In the genomic region with DNA sequence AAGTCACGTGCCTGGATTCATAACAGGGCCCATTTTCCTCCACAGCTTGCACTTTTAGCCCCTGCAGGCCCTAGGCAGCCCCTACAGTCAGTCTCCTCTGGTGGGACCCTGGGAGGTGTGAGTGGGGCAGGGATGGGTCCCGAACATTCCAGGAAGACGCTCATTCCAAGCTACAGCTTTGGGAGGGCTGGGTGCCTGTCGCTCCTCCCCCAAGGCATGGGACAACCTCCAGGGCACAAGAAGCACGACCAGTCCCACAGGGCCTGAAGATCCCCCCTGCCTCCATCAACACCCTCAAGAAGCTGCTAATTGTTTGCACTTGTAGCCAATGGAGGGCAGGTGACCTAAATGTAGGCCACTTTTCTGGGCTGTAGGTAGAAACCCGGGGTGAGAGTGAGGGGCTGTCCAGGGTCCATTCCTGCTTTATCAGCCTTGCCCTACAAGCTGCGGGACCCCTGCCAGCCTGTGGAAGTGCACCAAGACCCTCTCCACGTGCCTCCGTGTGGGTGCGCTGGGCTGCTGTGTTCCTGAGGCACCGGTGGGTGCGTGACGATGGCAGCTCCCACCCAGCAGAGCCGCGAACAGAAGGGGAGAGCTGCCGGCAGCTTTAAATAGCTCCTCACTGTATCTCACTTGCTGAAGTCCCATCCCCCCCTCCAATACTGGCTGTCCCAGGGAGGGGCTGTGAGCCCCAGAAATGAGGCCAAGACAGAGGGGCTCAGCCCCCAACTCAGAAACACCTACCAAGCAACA, we compare ENCODE assay signal across 15 cellular contexts.
A peak's percentile ranks its signal among the peaks of the same experiment; 100 is the strongest.
DNase-seq lines count a peak whose midpoint lies in the region; ATAC-seq, FAIRE-seq and TF ChIP-seq lines count a peak whose summit lies in the region.
"Had no signal": no experiment of that assay in that cellular context is flagged by ENCODE, and none has a peak within 500 bp of the region (broad histone marks: within the 10 kb centered on the region; RNA-seq: fewer than 3 reads in every experiment).

No MANE protein-coding gene starts in this region.

- DNase-seq in K562 (ENCODE audit: extremely low read depth in 1 of 4, low spot score in 3 of 4) = no peak
- peak; percentile 85 for DNase-seq in endodermal cell
- no peak for DNase-seq in cortex of kidney (lab: John Stamatoyannopoulos, UW)
- DNase-seq in 8988T = no peak
- no peak for DNase-seq in cerebellar nuclear complex (lab: John Stamatoyannopoulos, UW)
- DNase-seq: BE2C; CD4-positive, alpha-beta memory T cell; DND-41; GDM1 had no signal

- FAIRE-seq in K562 (lab: Jason Lieb, UNC) = no peak
- FAIRE-seq: A549, H54, HepG2 had no signal

- TF ChIP-seq RAD21 in K562 (CRISPR knock-in tag; conservative IDR thresholded peaks at IDR 0.05 in 1 of 2, IDR thresholded peaks at IDR 0.05 in 1 of 2) = no peak

- no peaks in the 10 kb centered on the region for H3K36me3 ChIP-seq in HEK293 (ENCODE audit: control insufficient read depth in 2 of 2, insufficient read depth in 1 of 2, low read length in 2 of 2)
- no peaks in the 10 kb centered on the region for H3K36me3 ChIP-seq in K562 (ENCODE audit: control insufficient read depth, insufficient read depth, low read length)
- H3K36me3 ChIP-seq in endodermal cell (ENCODE audit: control insufficient read depth, insufficient read depth, low read length) = no peaks in the 10 kb centered on the region
- H3K36me3 ChIP-seq: BE2C had no signal

- H3K4me3 ChIP-seq in HEK293 (ENCODE audit: low read depth, low read length) (no peak overlapping the region), K562 (no peak overlapping the region), endodermal cell (ENCODE audit: low read length) (no peak overlapping the region)
- H3K4me3 ChIP-seq: A549 had no signal

- no peak overlapping the region for H3K4me2 ChIP-seq in K562 (ENCODE audit: insufficient read depth, low read length)
- H3K4me2 ChIP-seq: A549 had no signal

- no peaks in the 10 kb centered on the region for H3K79me2 ChIP-seq in K562 (ENCODE audit: control insufficient read depth, insufficient read depth, low read length)

- H3K36me3 Mint-ChIP-seq in endodermal cell (ENCODE audit: low read depth) = no peaks in the 10 kb centered on the region
- H3K36me3 Mint-ChIP-seq: CD4-positive, alpha-beta memory T cell had no signal

- no peak overlapping the region for H3K27ac Mint-ChIP-seq in endodermal cell
- H3K27ac Mint-ChIP-seq: CD4-positive, alpha-beta memory T cell had no signal

- H3K4me1 Mint-ChIP-seq in endodermal cell = peaks cover 18% of the 10 kb centered on the region
- H3K4me1 Mint-ChIP-seq: CD4-positive, alpha-beta memory T cell had no signal

- TF ChIP-seq CTCF in HEK293 (tag by site-specific recombination; IDR thresholded peaks at IDR 0.05) (no peak), K562 (IDR thresholded peaks at IDR 0.05 in 2 of 3, conservative IDR thresholded peaks at IDR 0.05 in 1 of 3; ENCODE audit: insufficient read depth in 2 of 3, low read depth in 1 of 3, low read length in 3 of 3) (no peak), endodermal cell (conservative IDR thresholded peaks at IDR 0.05) (no peak)

- H3K4me1 ChIP-seq in HEK293 (ENCODE audit: control insufficient read depth, insufficient read depth, low read length) = no peaks in the 10 kb centered on the region
- H3K4me1 ChIP-seq in K562 (replicated peaks in 1 of 2; ENCODE audit: control insufficient read depth in 2 of 2, insufficient read depth in 2 of 2, low read length in 2 of 2) = no peaks in the 10 kb centered on the region
- H3K4me1 ChIP-seq in endodermal cell (ENCODE audit: control insufficient read depth, insufficient read depth, low read length) = no peaks in the 10 kb centered on the region

- CTCF ChIA-PET in HEK293 (lab: Yijun Ruan, JAX) = interaction anchor here (0.8 to 1.4 kb wide), 3 partner anchors 16 to 223 kb away, joined by 3 to 4 read pairs (median 3); no protein-coding TSS in a partner anchor
- CTCF ChIA-PET in K562 (lab: Yijun Ruan, JAX; ENCODE audit: low intra/inter-chr PET ratio) = no interaction called here

- POLR2A ChIA-PET in HEK293 (lab: Yijun Ruan, JAX) = no interaction called here
- POLR2A ChIA-PET in K562 (lab: Yijun Ruan, JAX) = interaction anchor here (0.6 to 1.4 kb wide), 7 partner anchors 8 to 1055 kb away, joined by 3 to 4 read pairs (median 3); no protein-coding TSS in a partner anchor

- TF ChIP-seq EP300 in K562 (IDR thresholded peaks at IDR 0.05; ENCODE audit: low read length) = no peak

- WGBS in K562 (ENCODE audit: insufficient coverage, low coverage, missing lambda C conversion rate) = 3% methylated on average over 16 of the region's 16 CpGs
- 82 to 85% methylated on average over 10 to 16 of the region's 16 CpGs for WGBS in endodermal cell (ENCODE audit: insufficient coverage in 1 of 2, insufficient read length in 1 of 2), 2 experiments

- no peak for TF ChIP-seq POLR2A in K562 (conservative IDR thresholded peaks at IDR 0.05)

- H4K20me1 ChIP-seq in K562 (replicated peaks; ENCODE audit: control insufficient read depth, insufficient read depth, low read length) = 0 out of 2 replicates have a peak, but pooled peaks cover 3% of the 10 kb centered on the region

- no peak overlapping the region for H3K4me3 Mint-ChIP-seq in endodermal cell
- H3K4me3 Mint-ChIP-seq: CD4-positive, alpha-beta memory T cell had no signal

- H3K27me3 ChIP-seq in K562 (ENCODE audit: control insufficient read depth in 2 of 2, insufficient read depth in 2 of 2, low read length in 2 of 2) (peaks cover 0 to 44% of the 10 kb centered on the region in 2 experiments; a peak in 3 of 5 replicates), endodermal cell (ENCODE audit: control insufficient read depth, insufficient read depth, low read length, poor library complexity, severe bottlenecking) (no peaks in the 10 kb centered on the region)
- H3K27me3 ChIP-seq: BE2C had no signal

- H2AFZ ChIP-seq in K562 (ENCODE audit: low read depth, low read length) = no peak overlapping the region

- in situ Hi-C loops in K562 (cut with MboI) = no loop called here

- H3K27ac ChIP-seq in HEK293 (ENCODE audit: extremely low read depth, low read depth, low read length) (no peak overlapping the region), K562 (ENCODE audit: extremely low read depth, low read depth, low read length) (no peak overlapping the region), endodermal cell (ENCODE audit: low read depth, low read length) (no peak overlapping the region), temporal lobe (ENCODE audit: low read depth, low read length) (peak overlapping the region; percentile 74)
- H3K27ac ChIP-seq: A549, C4-2B had no signal

- H3K9me3 ChIP-seq in HEK293 (ENCODE audit: control insufficient read depth, insufficient read depth, low read depth, low read length) = no peaks in the 10 kb centered on the region
- no peaks in the 10 kb centered on the region; the same call in 1 of the 2 replicates for H3K9me3 ChIP-seq in K562 (replicated peaks; ENCODE audit: control insufficient read depth, insufficient read depth, low read depth, low read length)
- no peaks in the 10 kb centered on the region for H3K9me3 ChIP-seq in endodermal cell (ENCODE audit: control insufficient read depth, low read length)
- H3K9me3 ChIP-seq: A549, BE2C had no signal

- intact Hi-C loops in K562 (cut with micrococcal nuclease) = no loop called here

- H3K9ac ChIP-seq in K562 (ENCODE audit: insufficient read depth in 1 of 2, low read depth in 2 of 2, low read length in 2 of 2) (no peak overlapping the region), endodermal cell (ENCODE audit: extremely low read depth, low read length, poor library complexity, severe bottlenecking) (no peak overlapping the region)

- H3K9me1 ChIP-seq in K562 (ENCODE audit: control insufficient read depth, insufficient read depth, low read length) = no peaks in the 10 kb centered on the region

- BruUV-seq in K562 (replicated peaks; lab: Mats Ljungman, UMichigan) = no TSS peak

- no peak for ATAC-seq in K562
- ATAC-seq: A549, HepG2 had no signal

- peaks cover 8% of the 10 kb centered on the region for H3K27me3 Mint-ChIP-seq in endodermal cell (ENCODE audit: insufficient read depth)

- no peaks in the 10 kb centered on the region for H3K9me3 Mint-ChIP-seq in endodermal cell

TF ChIP-seq in HEK293, 187 proteins besides CTCF, POLR2A, EP300 and RAD21:
- TF ChIP-seq KLF1 (tag by site-specific recombination; IDR thresholded peaks at IDR 0.05) = no peak
- TF ChIP-seq GLIS1 (tag by site-specific recombination; IDR thresholded peaks at IDR 0.05) = peak; percentile 41; the same call in 1 of the 2 replicates
- no peak for TF ChIP-seq YY1 (tag by site-specific recombination; IDR thresholded peaks at IDR 0.05)

TF ChIP-seq in K562, 482 proteins besides CTCF, POLR2A, EP300 and RAD21:
- no peak for TF ChIP-seq L3MBTL2 (IDR thresholded peaks at IDR 0.05)
- TF ChIP-seq, protein P1, sequence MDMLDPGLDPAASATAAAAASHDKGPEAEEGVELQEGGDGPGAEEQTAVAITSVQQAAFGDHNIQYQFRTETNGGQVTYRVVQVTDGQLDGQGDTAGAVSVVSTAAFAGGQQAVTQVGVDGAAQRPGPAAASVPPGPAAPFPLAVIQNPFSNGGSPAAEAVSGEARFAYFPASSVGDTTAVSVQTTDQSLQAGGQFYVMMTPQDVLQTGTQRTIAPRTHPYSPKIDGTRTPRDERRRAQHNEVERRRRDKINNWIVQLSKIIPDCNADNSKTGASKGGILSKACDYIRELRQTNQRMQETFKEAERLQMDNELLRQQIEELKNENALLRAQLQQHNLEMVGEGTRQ (CRISPR knock-in tag; IDR thresholded peaks at IDR 0.05) = peak; percentile 5; the same call in 1 of the 2 replicates
